1 cellular context compared by ENCODE assay signal in the genomic region with DNA sequence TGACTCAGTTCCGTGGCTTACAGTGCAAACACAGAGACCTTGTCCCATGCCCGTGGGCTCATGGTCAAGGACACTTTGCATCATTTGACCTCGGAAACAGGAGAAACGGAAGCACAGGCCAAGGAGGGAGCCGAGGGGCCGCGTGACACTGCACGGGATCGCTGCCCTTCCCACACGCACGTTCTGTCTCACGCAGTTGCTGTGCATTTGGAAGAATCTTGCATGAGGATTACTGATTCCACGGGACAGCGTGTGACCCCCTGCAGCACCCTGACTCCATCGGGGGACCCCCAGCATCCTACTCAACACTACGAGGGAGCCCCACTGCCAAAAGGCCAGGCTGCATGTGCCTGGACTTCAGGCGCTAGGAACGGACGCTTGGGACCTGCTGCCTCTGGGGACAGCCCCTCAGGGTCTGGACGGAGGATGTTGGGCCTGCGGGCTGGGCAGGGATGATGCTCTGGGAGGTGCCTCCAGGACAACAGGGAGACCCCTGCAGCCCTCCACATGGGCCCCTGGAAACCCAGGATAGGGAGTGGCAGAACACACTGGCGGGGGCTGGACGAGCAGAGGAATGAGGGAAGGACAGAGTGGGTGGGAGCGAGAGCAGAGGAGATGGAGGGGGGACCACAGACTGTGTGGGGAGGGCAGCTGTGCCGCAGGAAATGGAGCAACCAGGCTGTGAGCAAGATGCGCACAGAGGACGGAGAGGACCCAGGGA.
A peak's percentile ranks its signal among the peaks of the same experiment; 100 is the strongest.
TF ChIP-seq lines count a peak whose summit lies in the region.

No MANE protein-coding gene starts in this region.

TF ChIP-seq in HepG2, 621 proteins besides CTCF, POLR2A, EP300 and RAD21 (continued from another document and continues in another):
- TF ChIP-seq SUZ12 (IDR thresholded peaks at IDR 0.05; ENCODE audit: low read depth, low read length) (no peak), ZNF709 (CRISPR knock-in tag; IDR thresholded peaks at IDR 0.05) (no peak), FIP1L1 (IDR thresholded peaks at IDR 0.05; ENCODE audit: borderline replicate concordance, insufficient read depth, low read depth, low read length) (no peak), ZNF274 (CRISPR knock-in tag; IDR thresholded peaks at IDR 0.05) (0 out of 2 replicates have a peak, but pooled peaks have one; percentile 39), ZNF780A (CRISPR knock-in tag; IDR thresholded peaks at IDR 0.05) (no peak), ZNF451 (CRISPR knock-in tag; IDR thresholded peaks at IDR 0.05) (0 out of 2 replicates have a peak, but pooled peaks have one; percentile 1), KAT8 (CRISPR knock-in tag; IDR thresholded peaks at IDR 0.05) (peak; percentile 20; the same call in 1 of the 2 replicates), FOSL2 (CRISPR knock-in tag; IDR thresholded peaks at IDR 0.05) (peak; percentile 81), ZNF34 (CRISPR knock-in tag; IDR thresholded peaks at IDR 0.05; ENCODE audit: borderline replicate concordance) (no peak), MYC (CRISPR knock-in tag; IDR thresholded peaks at IDR 0.05; ENCODE audit: borderline replicate concordance) (peak; percentile 50; the same call in 1 of the 2 replicates), KMT2A (CRISPR knock-in tag; IDR thresholded peaks at IDR 0.05) (no peak), NR2F2 (IDR thresholded peaks at IDR 0.05; ENCODE audit: borderline replicate concordance, low read depth) (peak; percentile 57; the same call in 1 of the 2 replicates), ZNF589 (CRISPR knock-in tag; conservative IDR thresholded peaks at IDR 0.05) (peak; percentile 40; the same call in 1 of the 2 replicates), SOX6 (IDR thresholded peaks at IDR 0.05) (no peak), SOX6 (CRISPR knock-in tag; IDR thresholded peaks at IDR 0.05) (peak; percentile 48; the same call in 1 of the 2 replicates), HNF4G (IDR thresholded peaks at IDR 0.05; ENCODE audit: borderline replicate concordance, low read depth, low read length) (peak; percentile 53; the same call in 1 of the 2 replicates), HNF4G (CRISPR knock-in tag; IDR thresholded peaks at IDR 0.05; ENCODE audit: borderline replicate concordance, low read depth) (peak; percentile 73; the same call in 1 of the 2 replicates), BHLHE40 (IDR thresholded peaks at IDR 0.05; ENCODE audit: low read length) (peak; percentile 84), ZNF432 (CRISPR knock-in tag; IDR thresholded peaks at IDR 0.05; ENCODE audit: borderline replicate concordance) (no peak), MED13 (CRISPR knock-in tag; IDR thresholded peaks at IDR 0.05) (no peak), TAF1 (CRISPR knock-in tag; IDR thresholded peaks at IDR 0.05) (peak; percentile 24; the same call in 1 of the 2 replicates), SAP130 (CRISPR knock-in tag; IDR thresholded peaks at IDR 0.05; ENCODE audit: low read depth) (peak; percentile 59), SNRNP70 (IDR thresholded peaks at IDR 0.05; ENCODE audit: low read depth, low read length) (no peak), ONECUT2 (CRISPR knock-in tag; IDR thresholded peaks at IDR 0.05) (no peak), FOXA1 (IDR thresholded peaks at IDR 0.05) (no peak), FOXA1 (CRISPR knock-in tag; IDR thresholded peaks at IDR 0.05) (peak; percentile 57), NFE2 (CRISPR knock-in tag; IDR thresholded peaks at IDR 0.05) (no peak), ZNF841 (CRISPR knock-in tag; IDR thresholded peaks at IDR 0.05; ENCODE audit: borderline replicate concordance) (no peak), HDAC1 (CRISPR knock-in tag; IDR thresholded peaks at IDR 0.05) (peak; percentile 78)
- TF ChIP-seq, protein P1, sequence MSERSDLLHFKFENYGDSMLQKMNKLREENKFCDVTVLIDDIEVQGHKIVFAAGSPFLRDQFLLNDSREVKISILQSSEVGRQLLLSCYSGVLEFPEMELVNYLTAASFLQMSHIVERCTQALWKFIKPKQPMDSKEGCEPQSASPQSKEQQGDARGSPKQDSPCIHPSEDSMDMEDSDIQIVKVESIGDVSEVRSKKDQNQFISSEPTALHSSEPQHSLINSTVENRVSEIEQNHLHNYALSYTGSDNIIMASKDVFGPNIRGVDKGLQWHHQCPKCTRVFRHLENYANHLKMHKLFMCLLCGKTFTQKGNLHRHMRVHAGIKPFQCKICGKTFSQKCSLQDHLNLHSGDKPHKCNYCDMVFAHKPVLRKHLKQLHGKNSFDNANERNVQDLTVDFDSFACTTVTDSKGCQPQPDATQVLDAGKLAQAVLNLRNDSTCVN (CRISPR knock-in tag; IDR thresholded peaks at IDR 0.05; ENCODE audit: borderline replicate concordance): no peak
- TF ChIP-seq, protein P2, sequence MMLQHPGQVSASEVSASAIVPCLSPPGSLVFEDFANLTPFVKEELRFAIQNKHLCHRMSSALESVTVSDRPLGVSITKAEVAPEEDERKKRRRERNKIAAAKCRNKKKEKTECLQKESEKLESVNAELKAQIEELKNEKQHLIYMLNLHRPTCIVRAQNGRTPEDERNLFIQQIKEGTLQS (CRISPR knock-in tag; IDR thresholded peaks at IDR 0.05): no peak; the same call in 1 of the 2 replicates
- TF ChIP-seq, protein P3, sequence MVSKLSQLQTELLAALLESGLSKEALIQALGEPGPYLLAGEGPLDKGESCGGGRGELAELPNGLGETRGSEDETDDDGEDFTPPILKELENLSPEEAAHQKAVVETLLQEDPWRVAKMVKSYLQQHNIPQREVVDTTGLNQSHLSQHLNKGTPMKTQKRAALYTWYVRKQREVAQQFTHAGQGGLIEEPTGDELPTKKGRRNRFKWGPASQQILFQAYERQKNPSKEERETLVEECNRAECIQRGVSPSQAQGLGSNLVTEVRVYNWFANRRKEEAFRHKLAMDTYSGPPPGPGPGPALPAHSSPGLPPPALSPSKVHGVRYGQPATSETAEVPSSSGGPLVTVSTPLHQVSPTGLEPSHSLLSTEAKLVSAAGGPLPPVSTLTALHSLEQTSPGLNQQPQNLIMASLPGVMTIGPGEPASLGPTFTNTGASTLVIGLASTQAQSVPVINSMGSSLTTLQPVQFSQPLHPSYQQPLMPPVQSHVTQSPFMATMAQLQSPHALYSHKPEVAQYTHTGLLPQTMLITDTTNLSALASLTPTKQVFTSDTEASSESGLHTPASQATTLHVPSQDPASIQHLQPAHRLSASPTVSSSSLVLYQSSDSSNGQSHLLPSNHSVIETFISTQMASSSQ (IDR thresholded peaks at IDR 0.05; ENCODE audit: low read depth): no peak
- TF ChIP-seq, protein P3 (CRISPR knock-in tag; IDR thresholded peaks at IDR 0.05; ENCODE audit: borderline replicate concordance): peak; percentile 18; the same call in 1 of the 2 replicates
- TF ChIP-seq, protein P4, sequence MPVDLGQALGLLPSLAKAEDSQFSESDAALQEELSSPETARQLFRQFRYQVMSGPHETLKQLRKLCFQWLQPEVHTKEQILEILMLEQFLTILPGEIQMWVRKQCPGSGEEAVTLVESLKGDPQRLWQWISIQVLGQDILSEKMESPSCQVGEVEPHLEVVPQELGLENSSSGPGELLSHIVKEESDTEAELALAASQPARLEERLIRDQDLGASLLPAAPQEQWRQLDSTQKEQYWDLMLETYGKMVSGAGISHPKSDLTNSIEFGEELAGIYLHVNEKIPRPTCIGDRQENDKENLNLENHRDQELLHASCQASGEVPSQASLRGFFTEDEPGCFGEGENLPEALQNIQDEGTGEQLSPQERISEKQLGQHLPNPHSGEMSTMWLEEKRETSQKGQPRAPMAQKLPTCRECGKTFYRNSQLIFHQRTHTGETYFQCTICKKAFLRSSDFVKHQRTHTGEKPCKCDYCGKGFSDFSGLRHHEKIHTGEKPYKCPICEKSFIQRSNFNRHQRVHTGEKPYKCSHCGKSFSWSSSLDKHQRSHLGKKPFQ (CRISPR knock-in tag; IDR thresholded peaks at IDR 0.05; ENCODE audit: insufficient replicate concordance): peak; percentile 70
- TF ChIP-seq, protein P5, sequence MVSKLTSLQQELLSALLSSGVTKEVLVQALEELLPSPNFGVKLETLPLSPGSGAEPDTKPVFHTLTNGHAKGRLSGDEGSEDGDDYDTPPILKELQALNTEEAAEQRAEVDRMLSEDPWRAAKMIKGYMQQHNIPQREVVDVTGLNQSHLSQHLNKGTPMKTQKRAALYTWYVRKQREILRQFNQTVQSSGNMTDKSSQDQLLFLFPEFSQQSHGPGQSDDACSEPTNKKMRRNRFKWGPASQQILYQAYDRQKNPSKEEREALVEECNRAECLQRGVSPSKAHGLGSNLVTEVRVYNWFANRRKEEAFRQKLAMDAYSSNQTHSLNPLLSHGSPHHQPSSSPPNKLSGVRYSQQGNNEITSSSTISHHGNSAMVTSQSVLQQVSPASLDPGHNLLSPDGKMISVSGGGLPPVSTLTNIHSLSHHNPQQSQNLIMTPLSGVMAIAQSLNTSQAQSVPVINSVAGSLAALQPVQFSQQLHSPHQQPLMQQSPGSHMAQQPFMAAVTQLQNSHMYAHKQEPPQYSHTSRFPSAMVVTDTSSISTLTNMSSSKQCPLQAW (CRISPR knock-in tag; IDR thresholded peaks at IDR 0.05): peak; percentile 72; the same call in 1 of the 2 replicates
- TF ChIP-seq, protein P6, sequence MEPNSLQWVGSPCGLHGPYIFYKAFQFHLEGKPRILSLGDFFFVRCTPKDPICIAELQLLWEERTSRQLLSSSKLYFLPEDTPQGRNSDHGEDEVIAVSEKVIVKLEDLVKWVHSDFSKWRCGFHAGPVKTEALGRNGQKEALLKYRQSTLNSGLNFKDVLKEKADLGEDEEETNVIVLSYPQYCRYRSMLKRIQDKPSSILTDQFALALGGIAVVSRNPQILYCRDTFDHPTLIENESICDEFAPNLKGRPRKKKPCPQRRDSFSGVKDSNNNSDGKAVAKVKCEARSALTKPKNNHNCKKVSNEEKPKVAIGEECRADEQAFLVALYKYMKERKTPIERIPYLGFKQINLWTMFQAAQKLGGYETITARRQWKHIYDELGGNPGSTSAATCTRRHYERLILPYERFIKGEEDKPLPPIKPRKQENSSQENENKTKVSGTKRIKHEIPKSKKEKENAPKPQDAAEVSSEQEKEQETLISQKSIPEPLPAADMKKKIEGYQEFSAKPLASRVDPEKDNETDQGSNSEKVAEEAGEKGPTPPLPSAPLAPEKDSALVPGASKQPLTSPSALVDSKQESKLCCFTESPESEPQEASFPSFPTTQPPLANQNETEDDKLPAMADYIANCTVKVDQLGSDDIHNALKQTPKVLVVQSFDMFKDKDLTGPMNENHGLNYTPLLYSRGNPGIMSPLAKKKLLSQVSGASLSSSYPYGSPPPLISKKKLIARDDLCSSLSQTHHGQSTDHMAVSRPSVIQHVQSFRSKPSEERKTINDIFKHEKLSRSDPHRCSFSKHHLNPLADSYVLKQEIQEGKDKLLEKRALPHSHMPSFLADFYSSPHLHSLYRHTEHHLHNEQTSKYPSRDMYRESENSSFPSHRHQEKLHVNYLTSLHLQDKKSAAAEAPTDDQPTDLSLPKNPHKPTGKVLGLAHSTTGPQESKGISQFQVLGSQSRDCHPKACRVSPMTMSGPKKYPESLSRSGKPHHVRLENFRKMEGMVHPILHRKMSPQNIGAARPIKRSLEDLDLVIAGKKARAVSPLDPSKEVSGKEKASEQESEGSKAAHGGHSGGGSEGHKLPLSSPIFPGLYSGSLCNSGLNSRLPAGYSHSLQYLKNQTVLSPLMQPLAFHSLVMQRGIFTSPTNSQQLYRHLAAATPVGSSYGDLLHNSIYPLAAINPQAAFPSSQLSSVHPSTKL (CRISPR knock-in tag; IDR thresholded peaks at IDR 0.05): peak; percentile 92
- TF ChIP-seq, protein P7, sequence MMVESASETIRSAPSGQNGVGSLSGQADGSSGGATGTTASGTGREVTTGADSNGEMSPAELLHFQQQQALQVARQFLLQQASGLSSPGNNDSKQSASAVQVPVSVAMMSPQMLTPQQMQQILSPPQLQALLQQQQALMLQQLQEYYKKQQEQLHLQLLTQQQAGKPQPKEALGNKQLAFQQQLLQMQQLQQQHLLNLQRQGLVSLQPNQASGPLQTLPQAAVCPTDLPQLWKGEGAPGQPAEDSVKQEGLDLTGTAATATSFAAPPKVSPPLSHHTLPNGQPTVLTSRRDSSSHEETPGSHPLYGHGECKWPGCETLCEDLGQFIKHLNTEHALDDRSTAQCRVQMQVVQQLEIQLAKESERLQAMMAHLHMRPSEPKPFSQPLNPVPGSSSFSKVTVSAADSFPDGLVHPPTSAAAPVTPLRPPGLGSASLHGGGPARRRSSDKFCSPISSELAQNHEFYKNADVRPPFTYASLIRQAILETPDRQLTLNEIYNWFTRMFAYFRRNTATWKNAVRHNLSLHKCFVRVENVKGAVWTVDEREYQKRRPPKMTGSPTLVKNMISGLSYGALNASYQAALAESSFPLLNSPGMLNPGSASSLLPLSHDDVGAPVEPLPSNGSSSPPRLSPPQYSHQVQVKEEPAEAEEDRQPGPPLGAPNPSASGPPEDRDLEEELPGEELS (CRISPR knock-in tag; IDR thresholded peaks at IDR 0.05): peak; percentile 77
- TF ChIP-seq, protein P8, sequence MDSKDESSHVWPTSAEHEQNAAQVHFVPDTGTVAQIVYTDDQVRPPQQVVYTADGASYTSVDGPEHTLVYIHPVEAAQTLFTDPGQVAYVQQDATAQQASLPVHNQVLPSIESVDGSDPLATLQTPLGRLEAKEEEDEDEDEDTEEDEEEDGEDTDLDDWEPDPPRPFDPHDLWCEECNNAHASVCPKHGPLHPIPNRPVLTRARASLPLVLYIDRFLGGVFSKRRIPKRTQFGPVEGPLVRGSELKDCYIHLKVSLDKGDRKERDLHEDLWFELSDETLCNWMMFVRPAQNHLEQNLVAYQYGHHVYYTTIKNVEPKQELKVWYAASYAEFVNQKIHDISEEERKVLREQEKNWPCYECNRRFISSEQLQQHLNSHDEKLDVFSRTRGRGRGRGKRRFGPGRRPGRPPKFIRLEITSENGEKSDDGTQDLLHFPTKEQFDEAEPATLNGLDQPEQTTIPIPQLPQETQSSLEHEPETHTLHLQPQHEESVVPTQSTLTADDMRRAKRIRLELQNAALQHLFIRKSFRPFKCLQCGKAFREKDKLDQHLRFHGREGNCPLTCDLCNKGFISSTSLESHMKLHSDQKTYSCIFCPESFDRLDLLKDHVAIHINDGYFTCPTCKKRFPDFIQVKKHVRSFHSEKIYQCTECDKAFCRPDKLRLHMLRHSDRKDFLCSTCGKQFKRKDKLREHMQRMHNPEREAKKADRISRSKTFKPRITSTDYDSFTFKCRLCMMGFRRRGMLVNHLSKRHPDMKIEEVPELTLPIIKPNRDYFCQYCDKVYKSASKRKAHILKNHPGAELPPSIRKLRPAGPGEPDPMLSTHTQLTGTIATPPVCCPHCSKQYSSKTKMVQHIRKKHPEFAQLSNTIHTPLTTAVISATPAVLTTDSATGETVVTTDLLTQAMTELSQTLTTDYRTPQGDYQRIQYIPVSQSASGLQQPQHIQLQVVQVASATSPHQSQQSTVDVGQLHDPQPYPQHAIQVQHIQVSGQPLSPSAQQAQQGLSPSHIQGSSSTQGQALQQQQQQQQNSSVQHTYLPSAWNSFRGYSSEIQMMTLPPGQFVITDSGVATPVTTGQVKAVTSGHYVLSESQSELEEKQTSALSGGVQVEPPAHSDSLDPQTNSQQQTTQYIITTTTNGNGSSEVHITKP (CRISPR knock-in tag; IDR thresholded peaks at IDR 0.05; ENCODE audit: low read depth): 0 out of 2 replicates have a peak, but pooled peaks have one; percentile 25
